ENCODE assay signal across 2 cellular contexts in genomic region chr10:14864466-14864865, GRCh38. TPM values are rescaled to one million over a fixed set of nuclear protein-coding genes. Genes with fewer than 3 reads are reported as not detected.
"Had no signal": no experiment of that assay in that cellular context is flagged by ENCODE, and none has a peak within 500 bp of the region (broad histone marks: within the 10 kb centered on the region; RNA-seq: fewer than 3 reads in every experiment).

No MANE protein-coding gene starts in this region.

RNA-seq across cellular contexts. Expression of gene CDNF, which starts 26.6 kb away (rescaled TPM):
- total RNA-seq: RPMI7951, SJCRH30 had no signal
